In genomic region chr5:112635276-112635675, GRCh38 we compare ENCODE assay signal across 1 cellular context.
TF ChIP-seq lines count a peak whose summit lies in the region.

No MANE protein-coding gene starts in this region.

TF ChIP-seq in HEK293, 187 proteins besides CTCF, POLR2A, EP300 and RAD21 (continued from another document):
- TF ChIP-seq ELK4 (IDR thresholded peaks at IDR 0.05; ENCODE audit: borderline replicate concordance, low read depth, low read length): no peak
- no peak for TF ChIP-seq HOXC10 (CRISPR knock-in tag; IDR thresholded peaks at IDR 0.05)
- peak; percentile 51; the same call in 1 of the 2 replicates for TF ChIP-seq MYNN (tag by site-specific recombination; IDR thresholded peaks at IDR 0.05; ENCODE audit: borderline replicate concordance)
- no peak for TF ChIP-seq SP2 (tag by site-specific recombination; IDR thresholded peaks at IDR 0.05)
- TF ChIP-seq BCL6B (tag by site-specific recombination; IDR thresholded peaks at IDR 0.05): no peak
